In the genomic region with DNA sequence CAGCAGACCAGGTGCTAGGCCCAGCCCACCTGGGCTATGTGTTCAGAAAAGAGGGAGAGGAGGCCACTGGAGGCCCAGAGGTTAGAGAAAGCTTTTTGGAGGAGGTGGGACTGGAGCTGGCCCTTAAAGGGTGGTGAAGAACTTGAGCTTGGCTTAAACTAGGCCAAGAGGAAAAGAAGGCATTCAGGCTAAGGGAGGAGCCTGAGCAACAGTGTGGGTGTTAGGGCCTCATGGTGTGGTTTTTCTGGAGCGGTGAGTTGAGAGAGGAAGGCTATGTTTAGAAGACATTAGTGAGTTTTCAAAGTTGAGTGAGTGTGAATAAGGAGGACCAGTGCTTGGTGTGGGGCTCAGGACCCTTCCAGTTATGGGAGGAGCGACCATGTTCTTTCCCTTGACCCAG, we compare ENCODE assay signal across 29 cellular contexts. TPM values are rescaled to one million over a fixed set of nuclear protein-coding genes. Genes with fewer than 3 reads are reported as not detected.
A peak's percentile ranks its signal among the peaks of the same experiment; 100 is the strongest.
DNase-seq lines count a peak whose midpoint lies in the region; ATAC-seq, FAIRE-seq and TF ChIP-seq lines count a peak whose summit lies in the region.
"Had no signal": no experiment of that assay in that cellular context is flagged by ENCODE, and none has a peak within 500 bp of the region (broad histone marks: within the 10 kb centered on the region; RNA-seq: fewer than 3 reads in every experiment).

No MANE protein-coding gene starts in this region.

- TF ChIP-seq CTCF in foreskin keratinocyte (conservative IDR thresholded peaks at IDR 0.05): no peak

- H3K4me1 Mint-ChIP-seq in activated CD8-positive, alpha-beta memory T cell treated with anti-CD3 and anti-CD28 coated beads, Interleukin-2, amount 10 ng/mL, durations not matched to agents 7 days and 5 days: peaks cover 25% of the 10 kb centered on the region
- peaks cover 9% of the 10 kb centered on the region for H3K4me1 Mint-ChIP-seq in activated naive CD8-positive, alpha-beta T cell treated with anti-CD3 and anti-CD28 coated beads, Interleukin-2, amount 10 ng/mL, durations not matched to agents 7 days and 5 days
- H3K4me1 Mint-ChIP-seq in stimulated activated effector memory CD8-positive, alpha-beta T cell treated with anti-CD3 and anti-CD28 coated beads, Interleukin-12 subunit alpha, Interleukin-12 subunit beta, amount 100 ng/mL, for 72 hours: peaks cover 25% of the 10 kb centered on the region

- no peak for DNase-seq in activated CD8-positive, alpha-beta memory T cell treated with anti-CD3 and anti-CD28 coated beads, Interleukin-2, amount 10 ng/mL, durations not matched to agents 7 days and 5 days
- no peak for DNase-seq in activated CD8-positive, alpha-beta memory T cell treated with anti-CD3 and anti-CD28 coated beads, Interleukin-2, amount 50 U/mL, for 4 hours
- DNase-seq in GM12891 (ENCODE audit: insufficient read length, low spot score) (no peak), GOT3 (lab: John Stamatoyannopoulos, UW) (no peak), foreskin keratinocyte (no peak)
- no peak for DNase-seq in activated naive CD8-positive, alpha-beta T cell treated with anti-CD3 and anti-CD28 coated beads, Interleukin-2, amount 10 ng/mL, durations not matched to agents 7 days and 5 days
- no peak for DNase-seq in stimulated activated effector memory CD8-positive, alpha-beta T cell treated with anti-CD3 and anti-CD28 coated beads, Interleukin-12 subunit alpha, Interleukin-12 subunit beta, amount 100 ng/mL, for 72 hours (ENCODE audit: low spot score in 2 of 2)
- DNase-seq: activated gamma-delta T cell; cerebellar nuclear complex; DMS153; GF-D8; NCI-H146; NCI-H69; occipital lobe; stimulated activated CD4-positive, alpha-beta T cell treated with anti-CD3 and anti-CD28 coated beads, Interleukin-4, amount 100 ng/mL, for 4 hours; substantia nigra had no signal

- CTCF ChIA-PET in activated CD8-positive, alpha-beta memory T cell treated with anti-CD3 and anti-CD28 coated beads, Interleukin-2, amount 10 ng/mL, durations not matched to agents 7 days and 5 days (lab: Charles Lee): interaction anchor here (1.8 to 20.9 kb wide), 3 partner anchors 10 to 16 kb away, joined by 7 to 242 read pairs (median 7); a partner anchor contains a TSS

- TF ChIP-seq POLR2A in GM12891 (IDR thresholded peaks at IDR 0.05; ENCODE audit: low read depth, low read length): no peak

- no peaks in the 10 kb centered on the region for H3K27me3 ChIP-seq in foreskin keratinocyte
- H3K27me3 ChIP-seq: esophagus muscularis mucosa, gastroesophageal sphincter, right atrium auricular region, vagina had no signal

- POLR2A ChIA-PET in activated naive CD8-positive, alpha-beta T cell treated with anti-CD3 and anti-CD28 coated beads, Interleukin-2, amount 10 ng/mL, durations not matched to agents 7 days and 5 days (lab: Charles Lee): interaction anchor here (0.7 to 4.3 kb wide), 5 partner anchors 8 to 166 kb away, joined by 3 to 23 read pairs (median 4); a partner anchor contains a TSS

- H3K27me3 Mint-ChIP-seq in activated CD8-positive, alpha-beta memory T cell treated with anti-CD3 and anti-CD28 coated beads, Interleukin-2, amount 10 ng/mL, durations not matched to agents 7 days and 5 days: no peaks in the 10 kb centered on the region
- no peaks in the 10 kb centered on the region for H3K27me3 Mint-ChIP-seq in activated naive CD8-positive, alpha-beta T cell treated with anti-CD3 and anti-CD28 coated beads, Interleukin-2, amount 10 ng/mL, durations not matched to agents 7 days and 5 days
- H3K27me3 Mint-ChIP-seq: IgD-negative memory B cell had no signal

- H3K36me3 Mint-ChIP-seq in activated CD8-positive, alpha-beta memory T cell treated with anti-CD3 and anti-CD28 coated beads, Interleukin-2, amount 10 ng/mL, durations not matched to agents 7 days and 5 days: peaks cover 11% of the 10 kb centered on the region
- H3K36me3 Mint-ChIP-seq in activated naive CD8-positive, alpha-beta T cell treated with anti-CD3 and anti-CD28 coated beads, Interleukin-2, amount 10 ng/mL, durations not matched to agents 7 days and 5 days: peaks cover 8% of the 10 kb centered on the region
- peaks cover 67% of the 10 kb centered on the region for H3K36me3 Mint-ChIP-seq in stimulated activated effector memory CD8-positive, alpha-beta T cell treated with anti-CD3 and anti-CD28 coated beads, Interleukin-12 subunit alpha, Interleukin-12 subunit beta, amount 100 ng/mL, for 72 hours

- H3K27ac Mint-ChIP-seq in activated CD8-positive, alpha-beta memory T cell treated with anti-CD3 and anti-CD28 coated beads, Interleukin-2, amount 10 ng/mL, durations not matched to agents 7 days and 5 days: peak overlapping the region; percentile 29
- H3K27ac Mint-ChIP-seq in activated naive CD8-positive, alpha-beta T cell treated with anti-CD3 and anti-CD28 coated beads, Interleukin-2, amount 10 ng/mL, durations not matched to agents 7 days and 5 days: peak overlapping the region; percentile 75
- peak overlapping the region; percentile 94 for H3K27ac Mint-ChIP-seq in stimulated activated effector memory CD8-positive, alpha-beta T cell treated with anti-CD3 and anti-CD28 coated beads, Interleukin-12 subunit alpha, Interleukin-12 subunit beta, amount 100 ng/mL, for 72 hours

- no peak overlapping the region for H3K27ac ChIP-seq in foreskin keratinocyte
- H3K27ac ChIP-seq: C4-2B, esophagus muscularis mucosa, gastroesophageal sphincter, right atrium auricular region, vagina, VCaP had no signal

- FAIRE-seq in GM12891 (lab: Jason Lieb, UNC): peak; percentile 47
- FAIRE-seq: astrocyte, GM12892, H1, keratinocyte had no signal

- ATAC-seq in activated CD8-positive, alpha-beta memory T cell treated with anti-CD3 and anti-CD28 coated beads, Interleukin-2, amount 10 ng/mL, durations not matched to agents 7 days and 5 days: no peak
- no peak for ATAC-seq in activated naive CD8-positive, alpha-beta T cell treated with anti-CD3 and anti-CD28 coated beads, Interleukin-2, amount 10 ng/mL, durations not matched to agents 7 days and 5 days (ENCODE audit: low read depth)
- ATAC-seq in stimulated activated effector memory CD8-positive, alpha-beta T cell treated with anti-CD3 and anti-CD28 coated beads, Interleukin-12 subunit alpha, Interleukin-12 subunit beta, amount 100 ng/mL, for 72 hours: peak; percentile 82
- no peak for ATAC-seq in SK-N-SH treated with all-trans-retinoic acid at 6 μM for 48 hours
- no peak for ATAC-seq in foreskin keratinocyte
- ATAC-seq: gastroesophageal sphincter, Right ventricle myocardium inferior had no signal

- no peaks in the 10 kb centered on the region for H3K4me1 ChIP-seq in foreskin keratinocyte

- H3K9me3 Mint-ChIP-seq in activated CD8-positive, alpha-beta memory T cell treated with anti-CD3 and anti-CD28 coated beads, Interleukin-2, amount 10 ng/mL, durations not matched to agents 7 days and 5 days (ENCODE audit: low read depth): no peaks in the 10 kb centered on the region
- no peaks in the 10 kb centered on the region for H3K9me3 Mint-ChIP-seq in activated naive CD8-positive, alpha-beta T cell treated with anti-CD3 and anti-CD28 coated beads, Interleukin-2, amount 10 ng/mL, durations not matched to agents 7 days and 5 days
- no peaks in the 10 kb centered on the region for H3K9me3 Mint-ChIP-seq in stimulated activated effector memory CD8-positive, alpha-beta T cell treated with anti-CD3 and anti-CD28 coated beads, Interleukin-12 subunit alpha, Interleukin-12 subunit beta, amount 100 ng/mL, for 72 hours
- H3K9me3 Mint-ChIP-seq: IgD-negative memory B cell had no signal

- H3K4me3 Mint-ChIP-seq in activated CD8-positive, alpha-beta memory T cell treated with anti-CD3 and anti-CD28 coated beads, Interleukin-2, amount 10 ng/mL, durations not matched to agents 7 days and 5 days: no peak overlapping the region
- no peak overlapping the region for H3K4me3 Mint-ChIP-seq in activated naive CD8-positive, alpha-beta T cell treated with anti-CD3 and anti-CD28 coated beads, Interleukin-2, amount 10 ng/mL, durations not matched to agents 7 days and 5 days
- peak overlapping the region; percentile 58 for H3K4me3 Mint-ChIP-seq in stimulated activated effector memory CD8-positive, alpha-beta T cell treated with anti-CD3 and anti-CD28 coated beads, Interleukin-12 subunit alpha, Interleukin-12 subunit beta, amount 100 ng/mL, for 72 hours
- H3K4me3 Mint-ChIP-seq: IgD-negative memory B cell had no signal

RNA-seq across cellular contexts. Expression of a gene that starts 6.2 kb away (rescaled TPM):
- 10 to 100 TPM; 23.5 to 25.0 TPM for total RNA-seq in activated CD8-positive, alpha-beta memory T cell treated with anti-CD3 and anti-CD28 coated beads, Interleukin-2, amount 10 ng/mL, durations not matched to agents 7 days and 5 days
- 20.8 TPM for polyA plus RNA-seq in GM12891 (2012; ENCODE audit: low read depth, missing spikeins)
- 10 to 100 TPM; 20.6 to 22.2 TPM for total RNA-seq in activated naive CD8-positive, alpha-beta T cell treated with anti-CD3 and anti-CD28 coated beads, Interleukin-2, amount 10 ng/mL, durations not matched to agents 7 days and 5 days
- total RNA-seq in foreskin keratinocyte: 17.2 TPM in 2 replicates
- 14.8 and 16.6 TPM in 2 replicates for polyA plus RNA-seq in foreskin keratinocyte

RNA-seq across cellular contexts. Expression of a gene that starts 9.8 kb away (rescaled TPM):
- total RNA-seq in activated CD8-positive, alpha-beta memory T cell treated with anti-CD3 and anti-CD28 coated beads, Interleukin-2, amount 10 ng/mL, durations not matched to agents 7 days and 5 days: 10 to 100 TPM; 42.4 to 43.0 TPM
- 25.1 TPM for polyA plus RNA-seq in GM12891 (2012; ENCODE audit: low read depth, missing spikeins)
- 10 to 100 TPM; 48.7 to 52.2 TPM for total RNA-seq in activated naive CD8-positive, alpha-beta T cell treated with anti-CD3 and anti-CD28 coated beads, Interleukin-2, amount 10 ng/mL, durations not matched to agents 7 days and 5 days
- total RNA-seq in foreskin keratinocyte: 55.0 and 56.3 TPM in 2 replicates
- polyA plus RNA-seq in foreskin keratinocyte: 68.4 and 74.5 TPM in 2 replicates

RNA-seq across cellular contexts. Expression of a gene that starts 14.4 kb away (rescaled TPM):
- total RNA-seq in activated CD8-positive, alpha-beta memory T cell treated with anti-CD3 and anti-CD28 coated beads, Interleukin-2, amount 10 ng/mL, durations not matched to agents 7 days and 5 days: 10 to 100 TPM; 14.4 to 17.9 TPM
- polyA plus RNA-seq in GM12891 (2012; ENCODE audit: low read depth, missing spikeins): 11.4 TPM
- 10 to 100 TPM; 14.0 to 15.2 TPM for total RNA-seq in activated naive CD8-positive, alpha-beta T cell treated with anti-CD3 and anti-CD28 coated beads, Interleukin-2, amount 10 ng/mL, durations not matched to agents 7 days and 5 days
- 14.2 and 14.7 TPM in 2 replicates for total RNA-seq in foreskin keratinocyte
- polyA plus RNA-seq in foreskin keratinocyte: 21.6 and 21.9 TPM in 2 replicates

RNA-seq across cellular contexts. Expression of a gene that starts 16.0 kb away (rescaled TPM):
- 100 to 1,000 TPM in 1 of 2 experiments, 10 to 100 TPM in 1; 77.2 to 110 TPM for total RNA-seq in activated CD8-positive, alpha-beta memory T cell treated with anti-CD3 and anti-CD28 coated beads, Interleukin-2, amount 10 ng/mL, durations not matched to agents 7 days and 5 days
- polyA plus RNA-seq in GM12891 (2012; ENCODE audit: low read depth, missing spikeins): 145 TPM
- total RNA-seq in activated naive CD8-positive, alpha-beta T cell treated with anti-CD3 and anti-CD28 coated beads, Interleukin-2, amount 10 ng/mL, durations not matched to agents 7 days and 5 days: 10 to 100 TPM; 79.1 to 84.6 TPM
- total RNA-seq in foreskin keratinocyte: 101 and 109 TPM in 2 replicates
- polyA plus RNA-seq in foreskin keratinocyte: 150 and 162 TPM in 2 replicates

RNA-seq across cellular contexts. Expression of a gene that starts 23.4 kb away (rescaled TPM):
- total RNA-seq in activated CD8-positive, alpha-beta memory T cell treated with anti-CD3 and anti-CD28 coated beads, Interleukin-2, amount 10 ng/mL, durations not matched to agents 7 days and 5 days: 10 to 100 TPM in 1 of 2 experiments, 1 to 10 TPM in 1; 9.3 to 10.2 TPM
- polyA plus RNA-seq in GM12891 (2012; ENCODE audit: low read depth, missing spikeins): 2.7 TPM
- total RNA-seq in activated naive CD8-positive, alpha-beta T cell treated with anti-CD3 and anti-CD28 coated beads, Interleukin-2, amount 10 ng/mL, durations not matched to agents 7 days and 5 days: 10 to 100 TPM; 14.0 to 17.1 TPM
- total RNA-seq in foreskin keratinocyte: 5.2 and 6.1 TPM in 2 replicates
- 2.5 and 2.9 TPM in 2 replicates for polyA plus RNA-seq in foreskin keratinocyte

Comparison
In these comparisons a context has a peak if more than half of its experiments do, and no peak if none do; other contexts are left out.
1. H3K27ac Mint-ChIP-seq: peak in every context shown above with its lines; median percentile 94 in stimulated activated effector memory CD8-positive, alpha-beta T cell treated with anti-CD3 and anti-CD28 coated beads, Interleukin-12 subunit alpha, Interleukin-12 subunit beta, amount 100 ng/mL, for 72 hours; 75 in activated naive CD8-positive, alpha-beta T cell treated with anti-CD3 and anti-CD28 coated beads, Interleukin-2, amount 10 ng/mL, durations not matched to agents 7 days and 5 days; 29 in activated CD8-positive, alpha-beta memory T cell treated with anti-CD3 and anti-CD28 coated beads, Interleukin-2, amount 10 ng/mL, durations not matched to agents 7 days and 5 days.